In genomic region chr19:41552558-41552957, GRCh38 we compare ENCODE assay signal across 12 cellular contexts. TPM values are rescaled to one million over a fixed set of nuclear protein-coding genes. Genes with fewer than 3 reads are reported as not detected.
DNase-seq lines count a peak whose midpoint lies in the region; ATAC-seq and TF ChIP-seq lines count a peak whose summit lies in the region.
"Had no signal": no experiment of that assay in that cellular context is flagged by ENCODE, and none has a peak within 500 bp of the region (broad histone marks: within the 10 kb centered on the region; RNA-seq: fewer than 3 reads in every experiment).

No MANE protein-coding gene starts in this region.

- ATAC-seq in HG02885 (IDR thresholded peaks at IDR 0.05; ENCODE audit: poor library complexity, unreplicated experiment) (peak; percentile 55), HG03045 (IDR thresholded peaks at IDR 0.05; ENCODE audit: unreplicated experiment) (no peak)

- POLR2A ChIA-PET in activated CD4-positive, alpha-beta memory T cell treated with anti-CD3 and anti-CD28 coated beads, Interleukin-2, amount 10 ng/mL, durations not matched to agents 7 days and 5 days (lab: Charles Lee) = interaction anchor here (0.6 to 4.4 kb wide), 7 partner anchors 9 to 289 kb away, joined by 3 to 27 read pairs (median 5); no protein-coding TSS in a partner anchor

- no peak for TF ChIP-seq CTCF in osteocyte (IDR thresholded peaks at IDR 0.05)

- peak overlapping the region in 12 of 21 experiments; percentile 13 to 93 (median 54) for H3K27ac ChIP-seq in skin epidermis
- H3K27ac ChIP-seq: 22Rv1 had no signal

- H3K4me3 Mint-ChIP-seq in activated CD4-positive, alpha-beta memory T cell treated with anti-CD3 and anti-CD28 coated beads, Interleukin-2, amount 10 ng/mL, durations not matched to agents 7 days and 5 days = peak overlapping the region; percentile 99
- H3K4me3 Mint-ChIP-seq in osteocyte (ENCODE audit: unreplicated experiment) = no peak overlapping the region

- peaks cover 60% of the 10 kb centered on the region for H3K4me1 Mint-ChIP-seq in activated CD4-positive, alpha-beta memory T cell treated with anti-CD3 and anti-CD28 coated beads, Interleukin-2, amount 10 ng/mL, durations not matched to agents 7 days and 5 days
- H3K4me1 Mint-ChIP-seq in osteocyte (ENCODE audit: unreplicated experiment) = no peaks in the 10 kb centered on the region

- no peaks in the 10 kb centered on the region for H3K27me3 Mint-ChIP-seq in activated CD4-positive, alpha-beta memory T cell treated with anti-CD3 and anti-CD28 coated beads, Interleukin-2, amount 10 ng/mL, durations not matched to agents 7 days and 5 days
- peaks cover 53% of the 10 kb centered on the region for H3K27me3 Mint-ChIP-seq in osteocyte (ENCODE audit: unreplicated experiment)

- peaks cover 81% of the 10 kb centered on the region for H3K36me3 Mint-ChIP-seq in activated CD4-positive, alpha-beta memory T cell treated with anti-CD3 and anti-CD28 coated beads, Interleukin-2, amount 10 ng/mL, durations not matched to agents 7 days and 5 days (ENCODE audit: low read depth)
- no peaks in the 10 kb centered on the region for H3K36me3 Mint-ChIP-seq in osteocyte (ENCODE audit: unreplicated experiment)

- H3K4me3 ChIP-seq in skin epidermis = peak overlapping the region in 2 of 7 experiments; percentile 12 to 39

- peak; percentile 17 to 28 for DNase-seq in NOMO-1 (lab: John Stamatoyannopoulos, UW; ENCODE audit: unreplicated experiment in 2 of 2)
- DNase-seq in NOMO-1 treated with dmso at 0.1 percent for 144 hours (lab: John Stamatoyannopoulos, UW; ENCODE audit: unreplicated experiment) = no peak
- no peak for DNase-seq in activated CD4-positive, alpha-beta memory T cell treated with anti-CD3 and anti-CD28 coated beads, Interleukin-2, amount 10 ng/mL, durations not matched to agents 7 days and 5 days
- DNase-seq in osteocyte (ENCODE audit: extremely low spot score, unreplicated experiment) = no peak
- DNase-seq in hippocampal formation (lab: John Stamatoyannopoulos, UW) = no peak
- DNase-seq: aorta, kidney had no signal

- H3K27ac Mint-ChIP-seq in activated CD4-positive, alpha-beta memory T cell treated with anti-CD3 and anti-CD28 coated beads, Interleukin-2, amount 10 ng/mL, durations not matched to agents 7 days and 5 days = peak overlapping the region; percentile 99
- no peak overlapping the region for H3K27ac Mint-ChIP-seq in osteocyte (ENCODE audit: unreplicated experiment)

- peaks cover 2% of the 10 kb centered on the region for H3K9me3 Mint-ChIP-seq in activated CD4-positive, alpha-beta memory T cell treated with anti-CD3 and anti-CD28 coated beads, Interleukin-2, amount 10 ng/mL, durations not matched to agents 7 days and 5 days
- H3K9me3 Mint-ChIP-seq in osteocyte (ENCODE audit: unreplicated experiment) = no peaks in the 10 kb centered on the region

- CTCF ChIA-PET in activated CD4-positive, alpha-beta memory T cell treated with anti-CD3 and anti-CD28 coated beads, Interleukin-2, amount 10 ng/mL, durations not matched to agents 7 days and 5 days (lab: Charles Lee) = interaction anchor here (0.7 to 2.8 kb wide), 5 partner anchors 8 to 103 kb away, joined by 3 to 19 read pairs (median 5); no protein-coding TSS in a partner anchor

RNA-seq across cellular contexts. Expression of gene CEACAM21, which starts 23.4 kb away (rescaled TPM):
- 10 to 100 TPM; 77.0 to 77.8 TPM for total RNA-seq in activated CD4-positive, alpha-beta memory T cell treated with anti-CD3 and anti-CD28 coated beads, Interleukin-2, amount 10 ng/mL, durations not matched to agents 7 days and 5 days
- not detected in 2 replicates for total RNA-seq in osteocyte
- total RNA-seq: renal cortical epithelial cell had no signal

Comparison
In these comparisons a context has a peak if more than half of its experiments do, and no peak if none do; other contexts are left out.
1. DNase-seq: peak in NOMO-1 (2 of 2); none in NOMO-1 treated with dmso at 0.1 percent for 144 hours (single experiment), activated CD4-positive, alpha-beta memory T cell treated with anti-CD3 and anti-CD28 coated beads, Interleukin-2, amount 10 ng/mL, durations not matched to agents 7 days and 5 days (single experiment), osteocyte (single experiment) and hippocampal formation (0 of 2).
2. RNA of gene CEACAM21, which starts 23.4 kb away (total RNA-seq): 77.0 to 77.8 TPM in activated CD4-positive, alpha-beta memory T cell treated with anti-CD3 and anti-CD28 coated beads, Interleukin-2, amount 10 ng/mL, durations not matched to agents 7 days and 5 days; not detected in osteocyte; every median in the first group is over 10 times any median in the second.